ENCODE assay signal across 8 cellular contexts in genomic region chr9:127899200-127899943, GRCh38. TPM values are rescaled to one million over a fixed set of nuclear protein-coding genes. Genes with fewer than 3 reads are reported as not detected.
DNase-seq lines count a peak whose midpoint lies in the region; ATAC-seq and TF ChIP-seq lines count a peak whose summit lies in the region.

A gene with protein sequence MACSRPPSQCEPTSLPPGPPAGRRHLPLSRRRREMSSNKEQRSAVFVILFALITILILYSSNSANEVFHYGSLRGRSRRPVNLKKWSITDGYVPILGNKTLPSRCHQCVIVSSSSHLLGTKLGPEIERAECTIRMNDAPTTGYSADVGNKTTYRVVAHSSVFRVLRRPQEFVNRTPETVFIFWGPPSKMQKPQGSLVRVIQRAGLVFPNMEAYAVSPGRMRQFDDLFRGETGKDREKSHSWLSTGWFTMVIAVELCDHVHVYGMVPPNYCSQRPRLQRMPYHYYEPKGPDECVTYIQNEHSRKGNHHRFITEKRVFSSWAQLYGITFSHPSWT (minus strand): TSS chr9:127899603. CDS start chr9:127897981, 1,622 bp downstream.

- ATAC-seq in GM18502 (IDR thresholded peaks at IDR 0.05; ENCODE audit: poor library complexity, unreplicated experiment): peak; percentile 69
- peak; percentile 43 for ATAC-seq in HG03108 (IDR thresholded peaks at IDR 0.05; ENCODE audit: unreplicated experiment)

- H3K36me3 ChIP-seq in ACC112 (ENCODE audit: insufficient read depth, low read length) (peaks cover 28% of the 10 kb centered on the region), OCI-LY3 (replicated peaks; ENCODE audit: low read depth, low read length) (peaks cover 27% of the 10 kb centered on the region), esophagus squamous epithelium (peaks cover 6 to 26% (median 16%) of the 10 kb centered on the region in 3 donors), mucosa of stomach (ENCODE audit: control insufficient read depth, insufficient read depth, low read length) (peaks cover 4% of the 10 kb centered on the region)

- TF ChIP-seq CTCF in OCI-LY3 (IDR thresholded peaks at IDR 0.05; ENCODE audit: low read depth, low read length) (no peak), esophagus squamous epithelium (IDR thresholded peaks at IDR 0.05) (peak in 1 of 6 experiments; percentile 13)

- H3K4me1 ChIP-seq in ACC112 (ENCODE audit: control insufficient read depth, insufficient read depth, low read length, unreplicated experiment) (peaks cover 38% of the 10 kb centered on the region), OCI-LY3 (ENCODE audit: low read length) (peaks cover 39% of the 10 kb centered on the region), esophagus squamous epithelium (peaks cover 17 to 85% (median 51%) of the 10 kb centered on the region in 3 donors), mucosa of stomach (ENCODE audit: control insufficient read depth, insufficient read depth, low read length) (peaks cover 22% of the 10 kb centered on the region)

- H3K79me2 ChIP-seq in ACC112 (ENCODE audit: control insufficient read depth, insufficient read depth, low read length, unreplicated experiment): peaks cover 22% of the 10 kb centered on the region
- peaks cover 8% of the 10 kb centered on the region for H3K79me2 ChIP-seq in OCI-LY3 (ENCODE audit: low read length)

- H3K9me3 ChIP-seq in OCI-LY3 (ENCODE audit: insufficient read depth, low read length) (peaks cover 11% of the 10 kb centered on the region; the same call in 1 of the 2 replicates), esophagus squamous epithelium (peaks cover 0 to 9% (median 0%) of the 10 kb centered on the region in 3 donors), mucosa of stomach (ENCODE audit: control insufficient read depth, low read length) (no peaks in the 10 kb centered on the region)

- no peaks in the 10 kb centered on the region for H3K27me3 ChIP-seq in ACC112 (ENCODE audit: insufficient read depth, low read length)
- H3K27me3 ChIP-seq in OCI-LY3 (ENCODE audit: low read depth, low read length): no peaks in the 10 kb centered on the region
- H3K27me3 ChIP-seq in esophagus squamous epithelium: no peaks in the 10 kb centered on the region
- H3K27me3 ChIP-seq in mucosa of stomach (ENCODE audit: control insufficient read depth, insufficient read depth, low read length): no peaks in the 10 kb centered on the region

- H3K4me3 ChIP-seq in ACC112 (ENCODE audit: low read depth, low read length) (peak within 1 kb of the TSS; percentile 98), OCI-LY3 (ENCODE audit: low read length) (peak within 1 kb of the TSS; percentile 95), esophagus squamous epithelium (peak within 1 kb of the TSS; percentile 79 to 98 (median 86)), mucosa of stomach (ENCODE audit: low read length) (peak within 1 kb of the TSS; percentile 56)

- H4K20me1 ChIP-seq in OCI-LY3 (ENCODE audit: insufficient read depth, low read length): 0 out of 2 replicates have a peak, but pooled peaks cover 4% of the 10 kb centered on the region

- H3K9ac ChIP-seq in OCI-LY3 (ENCODE audit: low read length): peak within 1 kb of the TSS; percentile 94
- H3K9ac ChIP-seq in mucosa of stomach (ENCODE audit: low read length): peak within 1 kb of the TSS; percentile 70

- peak in 1 of 4 donors; percentile 38 for TF ChIP-seq POLR2A in esophagus squamous epithelium (IDR thresholded peaks at IDR 0.05)

- DNase-seq in activated T-helper 1 cell treated with Interleukin-2 at 50 U/mL for 16 hours (ENCODE audit: low read depth): peak; percentile 57
- DNase-seq in esophagus squamous epithelium (lab: John Stamatoyannopoulos, UW): no peak
- DNase-seq in stimulated activated naive CD4-positive, alpha-beta T cell treated with Interleukin-2 at 50 U/mL for 16 hours (lab: John Stamatoyannopoulos, UW): peak; percentile 66

- H3K4me2 ChIP-seq in OCI-LY3 (ENCODE audit: low read length): peak within 1 kb of the TSS; percentile 93

- WGBS in esophagus squamous epithelium, 2 donors: 0% methylated on average over 3 of the region's 80 CpGs; no CpG with 5 or more reads in 1 of the 2 donors

- intact Hi-C loops in esophagus squamous epithelium (cut with DNase I): no loop called here

- H3K27ac ChIP-seq in ACC112 (ENCODE audit: low read depth, low read length) (peak within 1 kb of the TSS; percentile 95), OCI-LY3 (ENCODE audit: low read length) (peak within 1 kb of the TSS; percentile 41), esophagus squamous epithelium (peak within 1 kb of the TSS; percentile 89 to 98 (median 94))

- peak within 1 kb of the TSS; percentile 1 for H2AFZ ChIP-seq in ACC112 (ENCODE audit: low read length, unreplicated experiment)
- H2AFZ ChIP-seq in OCI-LY3 (ENCODE audit: low read depth, low read length): no peak within 1 kb of the TSS

RNA-seq across cellular contexts. Expression of the gene that starts here (rescaled TPM):
- 10 to 100 TPM; 14.5 to 69.4 (median 26.1) TPM for total RNA-seq in esophagus squamous epithelium

Comparison
In these comparisons a context has a peak if more than half of its experiments do, and no peak if none do; other contexts are left out.
1. H3K27ac ChIP-seq: peak in every context shown above with its lines; median percentile 95 in ACC112; 94 in esophagus squamous epithelium; 41 in OCI-LY3.